ENCODE assay signal across 7 cellular contexts in genomic region chr7:102051736-102052135, GRCh38.
DNase-seq lines count a peak whose midpoint lies in the region; ATAC-seq, FAIRE-seq and TF ChIP-seq lines count a peak whose summit lies in the region.
"Not testable (repeated sequence)": the region's sequence is repeated elsewhere in the genome, so short reads cannot be mapped to it uniquely, and the experiment has no call there.

No MANE protein-coding gene starts in this region.

- POLR2A ChIA-PET in WTC11 (lab: Charles Lee), result not testable (repeated sequence)

- not testable (repeated sequence) for H3K23me2 ChIP-seq in H9 (ENCODE audit: insufficient read length, low read depth, low read length, poor library complexity, severe bottlenecking)

- ATAC-seq in WTC11, result not testable (repeated sequence)
- peak in 1 of 2 donors; percentile 50 for ATAC-seq in gastrocnemius medialis

- not testable (repeated sequence) for H3K23ac ChIP-seq in H9 (ENCODE audit: insufficient read length, low read depth, low read length)

- H4K5ac ChIP-seq in H9 (ENCODE audit: insufficient read length, low read depth, low read length), result not testable (repeated sequence)

- not testable (repeated sequence) for H2AFZ ChIP-seq in H9 (ENCODE audit: low read length); keratinocyte (ENCODE audit: control insufficient read depth, low read length)

- peak overlapping the region; percentile 60; the same call in 1 of the 2 replicates for H3K4me2 ChIP-seq in BLaER1
- H3K4me2 ChIP-seq in H9 (ENCODE audit: insufficient read depth, insufficient read length, low read length), result not testable (repeated sequence)
- H3K4me2 ChIP-seq in keratinocyte (ENCODE audit: control insufficient read depth, extremely low read depth, insufficient read depth, low read depth, low read length), result peak overlapping the region; percentile 31
- H3K4me2 ChIP-seq in skeletal muscle satellite cell (ENCODE audit: low read length), result peak overlapping the region; percentile 3

- peaks cover 68% of the 10 kb centered on the region for H3K36me3 ChIP-seq in BLaER1
- H3K36me3 ChIP-seq in keratinocyte (ENCODE audit: control insufficient read depth in 2 of 2, extremely low read depth in 1 of 2, insufficient read depth in 2 of 2, low read length in 2 of 2); gastrocnemius medialis; skeletal muscle satellite cell (ENCODE audit: insufficient read depth, low read length): not testable (repeated sequence)

- H3K9me3 ChIP-seq in BLaER1, result peaks cover 41% of the 10 kb centered on the region
- not testable (repeated sequence) for H3K9me3 ChIP-seq in H9 (ENCODE audit: control insufficient read depth, low read depth, low read length); keratinocyte (ENCODE audit: control insufficient read depth, low read depth, low read length); gastrocnemius medialis; skeletal muscle satellite cell (replicated peaks; ENCODE audit: low read length)

- H3K27ac ChIP-seq in BLaER1; H9 (ENCODE audit: insufficient read length, low read depth, low read length); keratinocyte (ENCODE audit: control insufficient read depth, insufficient read depth, low read length): not testable (repeated sequence)
- peak overlapping the region in 3 of 4 donors; percentile 9 to 41 (median 23) for H3K27ac ChIP-seq in gastrocnemius medialis

- not testable (repeated sequence) for DNase-seq in H9; WTC11 (ENCODE audit: low spot score); keratinocyte (ENCODE audit: low read depth, low spot score)
- DNase-seq in posterior vena cava (ENCODE audit: low spot score), result peak; percentile 14
- DNase-seq in gastrocnemius medialis, result peak in 1 of 2 donors; percentile 23

- intact Hi-C loops in posterior vena cava (cut with DNase I); gastrocnemius medialis (cut with DNase I; ENCODE audit: low total_unique reads): not testable (repeated sequence)

- not testable (repeated sequence) for FAIRE-seq in keratinocyte (lab: Jason Lieb, UNC)

- not testable (repeated sequence) for H3K4ac ChIP-seq in H9 (ENCODE audit: low read depth, low read length)

- H3K9ac ChIP-seq in BLaER1; H9 (ENCODE audit: extremely low read depth, insufficient read length, low read length); keratinocyte (ENCODE audit: control insufficient read depth, extremely low read depth, insufficient read depth, low read length); skeletal muscle satellite cell (ENCODE audit: low read depth, low read length): not testable (repeated sequence)

- not testable (repeated sequence) for H3K56ac ChIP-seq in H9 (ENCODE audit: insufficient read length, low read depth, low read length)

- not testable (repeated sequence) for H3K4me3 ChIP-seq in BLaER1; keratinocyte (ENCODE audit: control insufficient read depth in 2 of 3, extremely low read depth in 1 of 3, insufficient read depth in 2 of 3, low read depth in 1 of 3, low read length in 3 of 3); gastrocnemius medialis; skeletal muscle satellite cell (ENCODE audit: low read length)

- not testable (repeated sequence) for H2BK120ac ChIP-seq in H9 (ENCODE audit: low read depth, low read length, poor library complexity, severe bottlenecking)

- H3K27me3 ChIP-seq in BLaER1; H9 (ENCODE audit: insufficient read depth, low read length); keratinocyte (ENCODE audit: control insufficient read depth, extremely low read depth, insufficient read depth, low read length); gastrocnemius medialis; skeletal muscle satellite cell (ENCODE audit: control insufficient read depth, insufficient read depth, low read length): not testable (repeated sequence)

- H3K14ac ChIP-seq in H9 (ENCODE audit: insufficient read depth, low read length), result not testable (repeated sequence)

- not testable (repeated sequence) for H3T11ph ChIP-seq in H9 (ENCODE audit: low read length)

- H3K27ac Mint-ChIP-seq in H9, result peak overlapping the region in 2 of 3 experiments; percentile 55 to 85; a peak in 1 of 7 replicates
- H3K27ac Mint-ChIP-seq in WTC11, result peak overlapping the region; percentile 32; the same call in 1 of the 2 replicates

- not testable (repeated sequence) for H4K8ac ChIP-seq in H9 (replicated peaks; ENCODE audit: insufficient read length, low read depth, low read length)

- not testable (repeated sequence) for H3K79me2 ChIP-seq in H9 (ENCODE audit: insufficient read depth, low read length); keratinocyte (ENCODE audit: control insufficient read depth, insufficient read depth, low read length)

- H3K9me1 ChIP-seq in keratinocyte (ENCODE audit: control insufficient read depth, extremely low read depth, insufficient read depth, low read length), result not testable (repeated sequence)

- not testable (repeated sequence) for H2BK15ac ChIP-seq in H9 (ENCODE audit: low read depth, low read length)

- H3K27me3 Mint-ChIP-seq in H9 (ENCODE audit: low read depth); WTC11 (ENCODE audit: low read depth): not testable (repeated sequence)

- dilution Hi-C loops in keratinocyte (cut with MboI; ENCODE audit: extremely low pct_ligation_motif_present, low sequenced_read_pairs), result not testable (repeated sequence)

- H3K36me3 Mint-ChIP-seq in H9 (ENCODE audit: insufficient read depth in 1 of 3, low read depth in 3 of 3), result peaks cover 23 to 38% (median 30%) of the 10 kb centered on the region in 3 experiments
- H3K36me3 Mint-ChIP-seq in WTC11, result peaks cover 43% of the 10 kb centered on the region

- H3K9me3 Mint-ChIP-seq in H9 (peaks cover 18 to 21% of the 10 kb centered on the region in 2 experiments), WTC11 (peaks cover 32% of the 10 kb centered on the region)

- not testable (repeated sequence) for H2BK5ac ChIP-seq in H9 (ENCODE audit: insufficient read length, low read length)

- CTCF ChIA-PET in WTC11 (lab: Charles Lee), result not testable (repeated sequence)

- H2BK20ac ChIP-seq in H9 (ENCODE audit: low read depth, low read length, poor library complexity, severe bottlenecking), result not testable (repeated sequence)

- not testable (repeated sequence) for H4K91ac ChIP-seq in H9 (ENCODE audit: insufficient read length, low read depth, low read length)

- WGBS in H9 (ENCODE audit: extremely low coverage, insufficient read length, low lambda C conversion rate), result no CpG with 5 or more reads among the region's 10 CpGs

- TF ChIP-seq POLR2A in gastrocnemius medialis (IDR thresholded peaks at IDR 0.05), result not testable (repeated sequence)

- not testable (repeated sequence) for TF ChIP-seq CTCF in H9 (conservative IDR thresholded peaks at IDR 0.05); WTC11 (IDR thresholded peaks at IDR 0.05); keratinocyte (optimal IDR thresholded peaks at IDR 0.05 in 1 of 3, IDR thresholded peaks at IDR 0.05 in 1 of 3, conservative IDR thresholded peaks at IDR 0.05 in 1 of 3; ENCODE audit: extremely low read depth in 1 of 3, insufficient read depth in 2 of 3, low read length in 3 of 3); gastrocnemius medialis (IDR thresholded peaks at IDR 0.05 in 4 of 5, conservative IDR thresholded peaks at IDR 0.05 in 1 of 5)

- H3K18ac ChIP-seq in H9 (ENCODE audit: insufficient read length, low read depth, low read length), result not testable (repeated sequence)

- peaks cover 72% of the 10 kb centered on the region for H3K4me1 ChIP-seq in BLaER1
- not testable (repeated sequence) for H3K4me1 ChIP-seq in H9 (ENCODE audit: insufficient read depth, low read length); skeletal muscle satellite cell (ENCODE audit: control insufficient read depth, insufficient read depth, low read length)
- peaks cover 12% of the 10 kb centered on the region for H3K4me1 ChIP-seq in keratinocyte (ENCODE audit: control insufficient read depth, extremely low read depth, insufficient read depth, low read length)
- H3K4me1 ChIP-seq in gastrocnemius medialis, result peaks cover 15 to 22% of the 10 kb centered on the region in 2 donors

- H2BK12ac ChIP-seq in H9 (ENCODE audit: insufficient read length, low read depth, low read length), result not testable (repeated sequence)

- H3K4me1 Mint-ChIP-seq in H9, result not testable (repeated sequence)
- peaks cover 14% of the 10 kb centered on the region for H3K4me1 Mint-ChIP-seq in WTC11

- H4K20me1 ChIP-seq in BLaER1, result peaks cover 21% of the 10 kb centered on the region; the same call in 1 of the 2 replicates
- not testable (repeated sequence) for H4K20me1 ChIP-seq in H9 (ENCODE audit: control insufficient read depth, insufficient read depth, insufficient read length); keratinocyte (ENCODE audit: control insufficient read depth, extremely low read depth, insufficient read depth, low read length)

- H3K79me1 ChIP-seq in H9 (ENCODE audit: insufficient read depth, low read depth, low read length, poor library complexity, severe bottlenecking), result not testable (repeated sequence)

- in situ Hi-C loops in gastrocnemius medialis (cut with MboI; ENCODE audit: low sequenced_read_pairs in 4 of 4), result not testable (repeated sequence)

- H2AK5ac ChIP-seq in H9 (ENCODE audit: insufficient read length, low read length), result not testable (repeated sequence)

- H3K4me3 Mint-ChIP-seq in H9, WTC11: not testable (repeated sequence)
